1 cellular context compared by ENCODE assay signal in the genomic region with DNA sequence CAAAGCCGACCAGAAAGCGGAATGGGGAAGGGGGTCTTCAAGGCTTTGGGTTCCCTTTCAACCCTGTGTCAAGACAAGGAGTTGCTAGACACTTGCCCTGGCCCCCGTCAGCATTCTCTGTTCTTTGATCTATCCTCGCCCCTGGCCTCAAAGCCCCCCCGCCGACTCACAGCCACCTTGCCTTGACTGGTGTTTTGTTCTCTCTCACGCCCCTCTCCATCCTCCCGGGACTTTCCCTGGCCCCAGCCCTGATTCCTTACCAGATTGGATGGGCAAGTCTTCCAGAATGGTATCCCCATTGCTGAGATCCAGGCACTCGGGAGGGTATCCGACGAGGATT.
TF ChIP-seq lines count a peak whose summit lies in the region.

No MANE protein-coding gene starts in this region.

TF ChIP-seq in K562, 482 proteins besides CTCF, POLR2A, EP300 and RAD21 (continued from another document and continues in another):
- TF ChIP-seq, protein P1, sequence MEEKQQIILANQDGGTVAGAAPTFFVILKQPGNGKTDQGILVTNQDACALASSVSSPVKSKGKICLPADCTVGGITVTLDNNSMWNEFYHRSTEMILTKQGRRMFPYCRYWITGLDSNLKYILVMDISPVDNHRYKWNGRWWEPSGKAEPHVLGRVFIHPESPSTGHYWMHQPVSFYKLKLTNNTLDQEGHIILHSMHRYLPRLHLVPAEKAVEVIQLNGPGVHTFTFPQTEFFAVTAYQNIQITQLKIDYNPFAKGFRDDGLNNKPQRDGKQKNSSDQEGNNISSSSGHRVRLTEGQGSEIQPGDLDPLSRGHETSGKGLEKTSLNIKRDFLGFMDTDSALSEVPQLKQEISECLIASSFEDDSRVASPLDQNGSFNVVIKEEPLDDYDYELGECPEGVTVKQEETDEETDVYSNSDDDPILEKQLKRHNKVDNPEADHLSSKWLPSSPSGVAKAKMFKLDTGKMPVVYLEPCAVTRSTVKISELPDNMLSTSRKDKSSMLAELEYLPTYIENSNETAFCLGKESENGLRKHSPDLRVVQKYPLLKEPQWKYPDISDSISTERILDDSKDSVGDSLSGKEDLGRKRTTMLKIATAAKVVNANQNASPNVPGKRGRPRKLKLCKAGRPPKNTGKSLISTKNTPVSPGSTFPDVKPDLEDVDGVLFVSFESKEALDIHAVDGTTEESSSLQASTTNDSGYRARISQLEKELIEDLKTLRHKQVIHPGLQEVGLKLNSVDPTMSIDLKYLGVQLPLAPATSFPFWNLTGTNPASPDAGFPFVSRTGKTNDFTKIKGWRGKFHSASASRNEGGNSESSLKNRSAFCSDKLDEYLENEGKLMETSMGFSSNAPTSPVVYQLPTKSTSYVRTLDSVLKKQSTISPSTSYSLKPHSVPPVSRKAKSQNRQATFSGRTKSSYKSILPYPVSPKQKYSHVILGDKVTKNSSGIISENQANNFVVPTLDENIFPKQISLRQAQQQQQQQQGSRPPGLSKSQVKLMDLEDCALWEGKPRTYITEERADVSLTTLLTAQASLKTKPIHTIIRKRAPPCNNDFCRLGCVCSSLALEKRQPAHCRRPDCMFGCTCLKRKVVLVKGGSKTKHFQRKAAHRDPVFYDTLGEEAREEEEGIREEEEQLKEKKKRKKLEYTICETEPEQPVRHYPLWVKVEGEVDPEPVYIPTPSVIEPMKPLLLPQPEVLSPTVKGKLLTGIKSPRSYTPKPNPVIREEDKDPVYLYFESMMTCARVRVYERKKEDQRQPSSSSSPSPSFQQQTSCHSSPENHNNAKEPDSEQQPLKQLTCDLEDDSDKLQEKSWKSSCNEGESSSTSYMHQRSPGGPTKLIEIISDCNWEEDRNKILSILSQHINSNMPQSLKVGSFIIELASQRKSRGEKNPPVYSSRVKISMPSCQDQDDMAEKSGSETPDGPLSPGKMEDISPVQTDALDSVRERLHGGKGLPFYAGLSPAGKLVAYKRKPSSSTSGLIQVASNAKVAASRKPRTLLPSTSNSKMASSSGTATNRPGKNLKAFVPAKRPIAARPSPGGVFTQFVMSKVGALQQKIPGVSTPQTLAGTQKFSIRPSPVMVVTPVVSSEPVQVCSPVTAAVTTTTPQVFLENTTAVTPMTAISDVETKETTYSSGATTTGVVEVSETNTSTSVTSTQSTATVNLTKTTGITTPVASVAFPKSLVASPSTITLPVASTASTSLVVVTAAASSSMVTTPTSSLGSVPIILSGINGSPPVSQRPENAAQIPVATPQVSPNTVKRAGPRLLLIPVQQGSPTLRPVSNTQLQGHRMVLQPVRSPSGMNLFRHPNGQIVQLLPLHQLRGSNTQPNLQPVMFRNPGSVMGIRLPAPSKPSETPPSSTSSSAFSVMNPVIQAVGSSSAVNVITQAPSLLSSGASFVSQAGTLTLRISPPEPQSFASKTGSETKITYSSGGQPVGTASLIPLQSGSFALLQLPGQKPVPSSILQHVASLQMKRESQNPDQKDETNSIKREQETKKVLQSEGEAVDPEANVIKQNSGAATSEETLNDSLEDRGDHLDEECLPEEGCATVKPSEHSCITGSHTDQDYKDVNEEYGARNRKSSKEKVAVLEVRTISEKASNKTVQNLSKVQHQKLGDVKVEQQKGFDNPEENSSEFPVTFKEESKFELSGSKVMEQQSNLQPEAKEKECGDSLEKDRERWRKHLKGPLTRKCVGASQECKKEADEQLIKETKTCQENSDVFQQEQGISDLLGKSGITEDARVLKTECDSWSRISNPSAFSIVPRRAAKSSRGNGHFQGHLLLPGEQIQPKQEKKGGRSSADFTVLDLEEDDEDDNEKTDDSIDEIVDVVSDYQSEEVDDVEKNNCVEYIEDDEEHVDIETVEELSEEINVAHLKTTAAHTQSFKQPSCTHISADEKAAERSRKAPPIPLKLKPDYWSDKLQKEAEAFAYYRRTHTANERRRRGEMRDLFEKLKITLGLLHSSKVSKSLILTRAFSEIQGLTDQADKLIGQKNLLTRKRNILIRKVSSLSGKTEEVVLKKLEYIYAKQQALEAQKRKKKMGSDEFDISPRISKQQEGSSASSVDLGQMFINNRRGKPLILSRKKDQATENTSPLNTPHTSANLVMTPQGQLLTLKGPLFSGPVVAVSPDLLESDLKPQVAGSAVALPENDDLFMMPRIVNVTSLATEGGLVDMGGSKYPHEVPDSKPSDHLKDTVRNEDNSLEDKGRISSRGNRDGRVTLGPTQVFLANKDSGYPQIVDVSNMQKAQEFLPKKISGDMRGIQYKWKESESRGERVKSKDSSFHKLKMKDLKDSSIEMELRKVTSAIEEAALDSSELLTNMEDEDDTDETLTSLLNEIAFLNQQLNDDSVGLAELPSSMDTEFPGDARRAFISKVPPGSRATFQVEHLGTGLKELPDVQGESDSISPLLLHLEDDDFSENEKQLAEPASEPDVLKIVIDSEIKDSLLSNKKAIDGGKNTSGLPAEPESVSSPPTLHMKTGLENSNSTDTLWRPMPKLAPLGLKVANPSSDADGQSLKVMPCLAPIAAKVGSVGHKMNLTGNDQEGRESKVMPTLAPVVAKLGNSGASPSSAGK (IDR thresholded peaks at IDR 0.05) = no peak
- no peak for TF ChIP-seq GABPB2 (CRISPR knock-in tag; conservative IDR thresholded peaks at IDR 0.05)
- TF ChIP-seq SP1 (CRISPR knock-in tag; IDR thresholded peaks at IDR 0.05) = no peak
- TF ChIP-seq, protein P2, sequence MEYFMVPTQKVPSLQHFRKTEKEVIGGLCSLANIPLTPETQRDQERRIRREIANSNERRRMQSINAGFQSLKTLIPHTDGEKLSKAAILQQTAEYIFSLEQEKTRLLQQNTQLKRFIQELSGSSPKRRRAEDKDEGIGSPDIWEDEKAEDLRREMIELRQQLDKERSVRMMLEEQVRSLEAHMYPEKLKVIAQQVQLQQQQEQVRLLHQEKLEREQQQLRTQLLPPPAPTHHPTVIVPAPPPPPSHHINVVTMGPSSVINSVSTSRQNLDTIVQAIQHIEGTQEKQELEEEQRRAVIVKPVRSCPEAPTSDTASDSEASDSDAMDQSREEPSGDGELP (CRISPR knock-in tag; IDR thresholded peaks at IDR 0.05; ENCODE audit: borderline replicate concordance) = no peak
- no peak for TF ChIP-seq SRSF9 (IDR thresholded peaks at IDR 0.05; ENCODE audit: borderline replicate concordance, low read depth, low read length)
- TF ChIP-seq, protein P3, sequence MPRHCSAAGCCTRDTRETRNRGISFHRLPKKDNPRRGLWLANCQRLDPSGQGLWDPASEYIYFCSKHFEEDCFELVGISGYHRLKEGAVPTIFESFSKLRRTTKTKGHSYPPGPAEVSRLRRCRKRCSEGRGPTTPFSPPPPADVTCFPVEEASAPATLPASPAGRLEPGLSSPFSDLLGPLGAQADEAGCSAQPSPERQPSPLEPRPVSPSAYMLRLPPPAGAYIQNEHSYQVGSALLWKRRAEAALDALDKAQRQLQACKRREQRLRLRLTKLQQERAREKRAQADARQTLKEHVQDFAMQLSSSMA (CRISPR knock-in tag; IDR thresholded peaks at IDR 0.05) = 0 out of 2 replicates have a peak, but pooled peaks have one; percentile 9
- no peak for TF ChIP-seq SMAD1 (IDR thresholded peaks at IDR 0.05; ENCODE audit: low read depth, low read length, partially characterized antibody)
- TF ChIP-seq NR1H2 (CRISPR knock-in tag; IDR thresholded peaks at IDR 0.05) = no peak
- no peak for TF ChIP-seq STAG1 (CRISPR knock-in tag; IDR thresholded peaks at IDR 0.05; ENCODE audit: borderline replicate concordance)
- no peak for TF ChIP-seq ZNF717 (CRISPR knock-in tag; IDR thresholded peaks at IDR 0.05)
- TF ChIP-seq TOE1 (IDR thresholded peaks at IDR 0.05; ENCODE audit: borderline replicate concordance) = no peak; the same call in 1 of the 2 replicates
- TF ChIP-seq TOE1 (CRISPR knock-in tag; IDR thresholded peaks at IDR 0.05; ENCODE audit: borderline replicate concordance, low read depth) = no peak
- TF ChIP-seq HEY1 (CRISPR knock-in tag; IDR thresholded peaks at IDR 0.05; ENCODE audit: borderline replicate concordance) = no peak
- TF ChIP-seq, protein P4, sequence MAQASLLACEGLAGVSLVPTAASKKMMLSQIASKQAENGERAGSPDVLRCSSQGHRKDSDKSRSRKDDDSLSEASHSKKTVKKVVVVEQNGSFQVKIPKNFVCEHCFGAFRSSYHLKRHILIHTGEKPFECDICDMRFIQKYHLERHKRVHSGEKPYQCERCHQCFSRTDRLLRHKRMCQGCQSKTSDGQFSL (CRISPR knock-in tag; IDR thresholded peaks at IDR 0.05) = peak; percentile 75
- TF ChIP-seq, protein P4 (tag; IDR thresholded peaks at IDR 0.05) = peak in 1 of 2 experiments; percentile 48; a peak in 1 of 4 replicates
- TF ChIP-seq, protein P5, sequence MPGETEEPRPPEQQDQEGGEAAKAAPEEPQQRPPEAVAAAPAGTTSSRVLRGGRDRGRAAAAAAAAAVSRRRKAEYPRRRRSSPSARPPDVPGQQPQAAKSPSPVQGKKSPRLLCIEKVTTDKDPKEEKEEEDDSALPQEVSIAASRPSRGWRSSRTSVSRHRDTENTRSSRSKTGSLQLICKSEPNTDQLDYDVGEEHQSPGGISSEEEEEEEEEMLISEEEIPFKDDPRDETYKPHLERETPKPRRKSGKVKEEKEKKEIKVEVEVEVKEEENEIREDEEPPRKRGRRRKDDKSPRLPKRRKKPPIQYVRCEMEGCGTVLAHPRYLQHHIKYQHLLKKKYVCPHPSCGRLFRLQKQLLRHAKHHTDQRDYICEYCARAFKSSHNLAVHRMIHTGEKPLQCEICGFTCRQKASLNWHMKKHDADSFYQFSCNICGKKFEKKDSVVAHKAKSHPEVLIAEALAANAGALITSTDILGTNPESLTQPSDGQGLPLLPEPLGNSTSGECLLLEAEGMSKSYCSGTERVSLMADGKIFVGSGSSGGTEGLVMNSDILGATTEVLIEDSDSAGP (CRISPR knock-in tag; IDR thresholded peaks at IDR 0.05) = no peak
- TF ChIP-seq, protein P6, sequence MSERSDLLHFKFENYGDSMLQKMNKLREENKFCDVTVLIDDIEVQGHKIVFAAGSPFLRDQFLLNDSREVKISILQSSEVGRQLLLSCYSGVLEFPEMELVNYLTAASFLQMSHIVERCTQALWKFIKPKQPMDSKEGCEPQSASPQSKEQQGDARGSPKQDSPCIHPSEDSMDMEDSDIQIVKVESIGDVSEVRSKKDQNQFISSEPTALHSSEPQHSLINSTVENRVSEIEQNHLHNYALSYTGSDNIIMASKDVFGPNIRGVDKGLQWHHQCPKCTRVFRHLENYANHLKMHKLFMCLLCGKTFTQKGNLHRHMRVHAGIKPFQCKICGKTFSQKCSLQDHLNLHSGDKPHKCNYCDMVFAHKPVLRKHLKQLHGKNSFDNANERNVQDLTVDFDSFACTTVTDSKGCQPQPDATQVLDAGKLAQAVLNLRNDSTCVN (CRISPR knock-in tag; IDR thresholded peaks at IDR 0.05) = no peak
- no peak for TF ChIP-seq SMAD3 (CRISPR knock-in tag; conservative IDR thresholded peaks at IDR 0.05)
- no peak for TF ChIP-seq CEBPB (tag; IDR thresholded peaks at IDR 0.05)
- no peak for TF ChIP-seq MTA1 (IDR thresholded peaks at IDR 0.05; ENCODE audit: borderline replicate concordance)
- 0 out of 2 replicates have a peak, but pooled peaks have one; percentile 8 for TF ChIP-seq HNRNPL (IDR thresholded peaks at IDR 0.05; ENCODE audit: low read depth, low read length)
- no peak for TF ChIP-seq CBX1 (IDR thresholded peaks at IDR 0.05; ENCODE audit: low read depth)
- no peak for TF ChIP-seq PTBP1 (IDR thresholded peaks at IDR 0.05; ENCODE audit: low read depth, low read length)
- no peak for TF ChIP-seq ZZZ3 (IDR thresholded peaks at IDR 0.05)
- TF ChIP-seq, protein P7, sequence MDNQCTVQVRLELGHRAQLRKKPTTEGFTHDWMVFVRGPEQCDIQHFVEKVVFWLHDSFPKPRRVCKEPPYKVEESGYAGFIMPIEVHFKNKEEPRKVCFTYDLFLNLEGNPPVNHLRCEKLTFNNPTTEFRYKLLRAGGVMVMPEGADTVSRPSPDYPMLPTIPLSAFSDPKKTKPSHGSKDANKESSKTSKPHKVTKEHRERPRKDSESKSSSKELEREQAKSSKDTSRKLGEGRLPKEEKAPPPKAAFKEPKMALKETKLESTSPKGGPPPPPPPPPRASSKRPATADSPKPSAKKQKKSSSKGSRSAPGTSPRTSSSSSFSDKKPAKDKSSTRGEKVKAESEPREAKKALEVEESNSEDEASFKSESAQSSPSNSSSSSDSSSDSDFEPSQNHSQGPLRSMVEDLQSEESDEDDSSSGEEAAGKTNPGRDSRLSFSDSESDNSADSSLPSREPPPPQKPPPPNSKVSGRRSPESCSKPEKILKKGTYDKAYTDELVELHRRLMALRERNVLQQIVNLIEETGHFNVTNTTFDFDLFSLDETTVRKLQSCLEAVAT (IDR thresholded peaks at IDR 0.05) = no peak
- TF ChIP-seq ZNF224 (CRISPR knock-in tag; IDR thresholded peaks at IDR 0.05) = no peak; the same call in 1 of the 2 replicates
- no peak for TF ChIP-seq DDX20 (tag; IDR thresholded peaks at IDR 0.05; ENCODE audit: low read depth)
- TF ChIP-seq, protein P8, sequence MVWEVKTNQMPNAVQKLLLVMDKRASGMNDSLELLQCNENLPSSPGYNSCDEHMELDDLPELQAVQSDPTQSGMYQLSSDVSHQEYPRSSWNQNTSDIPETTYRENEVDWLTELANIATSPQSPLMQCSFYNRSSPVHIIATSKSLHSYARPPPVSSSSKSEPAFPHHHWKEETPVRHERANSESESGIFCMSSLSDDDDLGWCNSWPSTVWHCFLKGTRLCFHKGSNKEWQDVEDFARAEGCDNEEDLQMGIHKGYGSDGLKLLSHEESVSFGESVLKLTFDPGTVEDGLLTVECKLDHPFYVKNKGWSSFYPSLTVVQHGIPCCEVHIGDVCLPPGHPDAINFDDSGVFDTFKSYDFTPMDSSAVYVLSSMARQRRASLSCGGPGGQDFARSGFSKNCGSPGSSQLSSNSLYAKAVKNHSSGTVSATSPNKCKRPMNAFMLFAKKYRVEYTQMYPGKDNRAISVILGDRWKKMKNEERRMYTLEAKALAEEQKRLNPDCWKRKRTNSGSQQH (CRISPR knock-in tag; IDR thresholded peaks at IDR 0.05) = no peak
